Comparison of ENCODE assay signal across 8 cellular contexts in the genomic region with DNA sequence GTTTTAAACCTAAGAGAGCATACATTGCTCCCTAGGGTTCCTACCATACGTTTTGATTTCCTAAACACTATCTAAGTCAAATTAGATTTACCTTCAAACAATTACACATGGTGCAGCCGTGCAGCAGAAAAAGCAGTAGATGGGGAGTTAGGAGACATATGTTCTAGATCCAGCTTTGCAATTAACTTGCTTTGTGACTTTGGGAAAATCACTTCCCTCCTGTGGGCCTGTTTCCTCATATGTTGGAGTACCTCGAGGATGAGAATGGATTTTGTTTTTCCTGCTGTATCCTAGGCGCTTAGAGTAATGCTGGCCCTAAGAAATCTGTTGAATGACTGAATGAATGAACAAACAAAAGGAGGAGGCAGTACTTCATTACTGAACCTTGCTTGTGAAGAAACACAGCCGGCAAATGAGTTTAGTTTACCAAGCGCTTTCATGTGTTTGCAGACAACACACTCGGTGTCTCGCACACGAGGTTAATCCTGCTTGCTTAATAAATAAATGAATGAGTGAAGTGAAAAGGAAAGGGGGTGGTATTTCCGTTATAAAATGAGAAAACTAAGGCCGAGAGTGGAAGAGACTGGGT. TPM values are rescaled to one million over a fixed set of nuclear protein-coding genes. Genes with fewer than 3 reads are reported as not detected.
DNase-seq lines count a peak whose midpoint lies in the region; ATAC-seq and TF ChIP-seq lines count a peak whose summit lies in the region.

No MANE protein-coding gene starts in this region.

- peak overlapping the region; percentile 96 for H3K9ac ChIP-seq in smooth muscle cell (ENCODE audit: low read depth)

- 3% methylated on average over 11 of the region's 11 CpGs for whole genome bisulfite sequencing in right cardiac atrium
- 6% methylated on average over 11 of the region's 11 CpGs for WGBS in smooth muscle cell (ENCODE audit: low lambda C conversion rate)

- peak overlapping the region; percentile 98 for H3K27ac Mint-ChIP-seq in HFFc6

- H4K20me1 ChIP-seq in smooth muscle cell (ENCODE audit: low read depth): peaks cover 5% of the 10 kb centered on the region

- H3K27me3 ChIP-seq in GM06990 (replicated peaks; ENCODE audit: control insufficient read depth, insufficient read depth, low read length): no peaks in the 10 kb centered on the region
- no peaks in the 10 kb centered on the region for H3K27me3 ChIP-seq in right cardiac atrium (ENCODE audit: control insufficient read depth, insufficient read depth)
- H3K27me3 ChIP-seq in smooth muscle cell (ENCODE audit: low read depth): no peaks in the 10 kb centered on the region

- ATAC-seq in right cardiac atrium: no peak

- H3F3A ChIP-seq in smooth muscle cell (ENCODE audit: low read depth): no peaks in the 10 kb centered on the region

- no peaks in the 10 kb centered on the region for H3K9me3 ChIP-seq in right cardiac atrium (ENCODE audit: control insufficient read depth, low read length)
- no peaks in the 10 kb centered on the region for H3K9me3 ChIP-seq in smooth muscle cell (replicated peaks; ENCODE audit: low read depth)

- no peak for TF ChIP-seq CTCF in GM06990 (IDR thresholded peaks at IDR 0.05; ENCODE audit: insufficient read depth, low read length, poor library complexity, severe bottlenecking)
- TF ChIP-seq CTCF in HFFc6 (IDR thresholded peaks at IDR 0.05): no peak
- TF ChIP-seq CTCF in VCaP (conservative IDR thresholded peaks at IDR 0.05): no peak
- no peak for TF ChIP-seq CTCF in smooth muscle cell (IDR thresholded peaks at IDR 0.05; ENCODE audit: borderline replicate concordance, insufficient read depth, poor library complexity, severe bottlenecking)

- H3K27me3 Mint-ChIP-seq in HFFc6 (ENCODE audit: insufficient read depth): peaks cover 3% of the 10 kb centered on the region

- peak overlapping the region; percentile 80 for H3K27ac ChIP-seq in VCaP
- H3K27ac ChIP-seq in right cardiac atrium (ENCODE audit: low read length): peak overlapping the region; percentile 88
- H3K27ac ChIP-seq in smooth muscle cell (ENCODE audit: low read depth): peak overlapping the region; percentile 91

- in situ Hi-C loops in G401 (cut with HindIII; ENCODE audit: low sequenced_read_pairs): no loop called here

- intact Hi-C loops in right cardiac atrium (cut with DNase I): loop anchor here in 2 of 4 donors (10.0 kb wide), 1 partner anchor 137 kb away; a partner anchor contains a TSS

- peaks cover 90% of the 10 kb centered on the region for H3K79me2 ChIP-seq in smooth muscle cell (ENCODE audit: low read depth)

- peak; percentile 6 for DNase-seq in GM06990 (ENCODE audit: extremely low read depth, insufficient read length)
- DNase-seq in HFFc6: peak; percentile 14
- no peak for DNase-seq in right cardiac atrium
- no peak for DNase-seq in smooth muscle cell (lab: John Stamatoyannopoulos, UW; ENCODE audit: unreplicated experiment)
- DNase-seq in G401 (ENCODE audit: low spot score): no peak
- DNase-seq in activated gamma-delta T cell (lab: John Stamatoyannopoulos, UW): no peak
- DNase-seq in pons (ENCODE audit: low spot score): no peak

- peak overlapping the region; percentile 87 for H3K4me2 ChIP-seq in smooth muscle cell

- H3K9me3 Mint-ChIP-seq in HFFc6: peaks cover 9% of the 10 kb centered on the region

- H2AFZ ChIP-seq in smooth muscle cell (ENCODE audit: low read depth): peak overlapping the region; percentile 99

- peaks cover 69% of the 10 kb centered on the region for H3K36me3 Mint-ChIP-seq in HFFc6 (ENCODE audit: low read depth)

- H3K36me3 ChIP-seq in GM06990 (ENCODE audit: control insufficient read depth, insufficient read depth, low read length) (peaks cover 8% of the 10 kb centered on the region), smooth muscle cell (ENCODE audit: low read depth) (peaks cover 27% of the 10 kb centered on the region)

- H3K4me1 Mint-ChIP-seq in HFFc6 (ENCODE audit: low read depth): peaks cover 47% of the 10 kb centered on the region

- H3K4me1 ChIP-seq in right cardiac atrium (ENCODE audit: control insufficient read depth, insufficient read depth, low read length) (peaks cover 2% of the 10 kb centered on the region), smooth muscle cell (ENCODE audit: low read depth) (peaks cover 13% of the 10 kb centered on the region)

- H3K4me3 Mint-ChIP-seq in HFFc6: peak overlapping the region; percentile 98

- peak overlapping the region; percentile 92 for H3K4me3 ChIP-seq in GM06990 (replicated peaks; ENCODE audit: low read depth, low read length)
- peak overlapping the region; percentile 91 for H3K4me3 ChIP-seq in right cardiac atrium (ENCODE audit: low read length)
- H3K4me3 ChIP-seq in smooth muscle cell: peak overlapping the region; percentile 96

RNA-seq across cellular contexts. Expression of a gene that starts 0.6 kb away (rescaled TPM):
- total RNA-seq in HFFc6 (2021; fragmentation: NEBNext Ultra II Directional; extraction: Animal tissue kit (Norgen Biotek cat#: 25700)): 10 to 100 TPM in 4 of 6 experiments, 1 to 10 TPM in 2; 9.6 to 11.2 (median 10.4) TPM
- total RNA-seq in right cardiac atrium (10 to 100 TPM; 16.0 to 19.2 (median 18.2) TPM), smooth muscle cell (13.3 and 15.5 TPM in 2 replicates)
- polyA plus RNA-seq in right cardiac atrium (20.7 TPM), smooth muscle cell (13.7 and 14.1 TPM in 2 replicates)
- total RNA-seq in G401 (2014; rRNA removed; shearing (Covaris generic)): 30.0 and 36.4 TPM in 2 replicates

RNA-seq across cellular contexts. Expression of a gene that starts 0.8 kb away (rescaled TPM):
- total RNA-seq in HFFc6 (2021; fragmentation: NEBNext Ultra II Directional; extraction: Animal tissue kit (Norgen Biotek cat#: 25700)): 10 to 100 TPM; 10.2 to 11.6 (median 11.2) TPM
- 10 to 100 TPM; 25.5 to 38.3 (median 32.3) TPM for total RNA-seq in right cardiac atrium
- 17.9 TPM for polyA plus RNA-seq in right cardiac atrium
- total RNA-seq in smooth muscle cell: 12.9 and 21.7 TPM in 2 replicates
- polyA plus RNA-seq in smooth muscle cell: 2.7 and 3.2 TPM in 2 replicates
- total RNA-seq in G401 (2014; rRNA removed; shearing (Covaris generic)): 12.8 and 23.6 TPM in 2 replicates

RNA-seq across cellular contexts. Expression of a gene that starts 13.0 kb away (rescaled TPM):
- under 1 TPM in 1 of 6 experiments, not detected in 5; 0.08 TPM for total RNA-seq in HFFc6 (2021; fragmentation: NEBNext Ultra II Directional; extraction: Animal tissue kit (Norgen Biotek cat#: 25700))
- total RNA-seq in right cardiac atrium (under 1 TPM in 3 of 4 donors, not detected in 1; 0.08 to 0.24 (median 0.14) TPM), smooth muscle cell (0.04 TPM in 1 of 2 replicates, not detected in the other)
- polyA plus RNA-seq in right cardiac atrium (0.11 TPM), smooth muscle cell (not detected in 2 replicates)
- not detected in 2 replicates for total RNA-seq in G401 (2014; rRNA removed; shearing (Covaris generic))

RNA-seq across cellular contexts. Expression of a gene that starts 37.7 kb away (rescaled TPM):
- not detected for total RNA-seq in HFFc6 (2021; fragmentation: NEBNext Ultra II Directional; extraction: Animal tissue kit (Norgen Biotek cat#: 25700))
- 1 to 10 TPM in 1 of 4 donors, under 1 TPM in 3; 0.40 to 1.8 (median 0.55) TPM for total RNA-seq in right cardiac atrium
- 0.91 TPM for polyA plus RNA-seq in right cardiac atrium
- not detected in 2 replicates for total RNA-seq in smooth muscle cell
- not detected in 2 replicates for polyA plus RNA-seq in smooth muscle cell
- not detected in 2 replicates for total RNA-seq in G401 (2014; rRNA removed; shearing (Covaris generic))

Comparison
In these comparisons a context has a peak if more than half of its experiments do, and no peak if none do; other contexts are left out.
1. DNase-seq: peak in GM06990 (single experiment) and HFFc6 (single experiment); none in right cardiac atrium (0 of 3), smooth muscle cell (single experiment), G401 (single experiment), activated gamma-delta T cell (single experiment) and pons (single experiment).
2. Peak in every context shown above with its lines, with median percentiles within 50 percentile points of each other: H3K4me3 ChIP-seq and H3K27ac ChIP-seq.